ENCODE assay signal across 8 cellular contexts in the genomic region with DNA sequence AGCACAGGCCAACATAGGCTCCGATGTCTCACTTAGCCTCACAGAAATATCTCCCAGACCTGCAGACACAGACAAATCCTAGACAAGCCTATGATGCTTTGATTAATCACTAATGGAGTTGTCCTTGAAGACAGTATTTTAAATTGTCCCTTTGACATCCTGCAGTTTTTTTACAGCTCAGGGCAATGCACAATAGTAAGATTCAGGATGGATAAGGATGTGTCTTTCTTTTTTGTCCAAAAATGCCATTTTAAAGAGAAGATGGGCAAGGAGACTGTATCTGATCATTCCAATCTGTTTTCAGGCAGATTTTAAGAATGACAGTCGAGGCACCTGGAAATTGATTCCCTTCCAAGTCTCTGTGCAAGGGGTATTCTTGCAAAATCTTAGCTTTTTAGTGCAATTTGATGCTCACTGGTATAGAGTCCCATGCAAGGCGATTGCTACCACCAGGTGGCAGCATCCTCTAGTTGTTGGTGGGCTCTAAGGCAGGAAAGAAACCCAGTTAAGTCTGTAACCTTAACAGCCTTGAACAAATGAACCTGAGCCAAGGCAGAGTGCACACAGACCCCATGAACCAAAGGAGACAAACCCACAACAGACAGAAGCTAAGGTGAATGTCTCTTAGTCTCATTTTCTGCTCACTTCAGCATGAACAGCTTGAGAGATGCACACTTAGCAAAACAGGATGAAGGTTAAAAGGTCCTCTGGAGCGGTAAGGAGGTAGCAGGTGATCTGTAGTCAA. TPM values are rescaled to one million over a fixed set of nuclear protein-coding genes. Genes with fewer than 3 reads are reported as not detected.
DNase-seq lines count a peak whose midpoint lies in the region; ATAC-seq and TF ChIP-seq lines count a peak whose summit lies in the region.

No MANE protein-coding gene starts in this region.

- intact Hi-C loops in dorsolateral prefrontal cortex (cut with DNase I), result loop anchor here (1.0 to 5.0 kb wide), 5 partner anchors 39 to 472 kb away; no protein-coding TSS in a partner anchor

- ATAC-seq in HG03139 (IDR thresholded peaks at IDR 0.05; ENCODE audit: unreplicated experiment) (peak; percentile 79), HG03025 (IDR thresholded peaks at IDR 0.05; ENCODE audit: low FRiP score, unreplicated experiment) (no peak)

- peaks cover 0 to 6% (median 0%) of the 10 kb centered on the region in 45 donors for H3K27me3 ChIP-seq in dorsolateral prefrontal cortex

- TF ChIP-seq CTCF in GM12875 (IDR thresholded peaks at IDR 0.05; ENCODE audit: borderline replicate concordance, insufficient read depth, low read depth, low read length) (peak; percentile 80), dorsolateral prefrontal cortex (IDR thresholded peaks at IDR 0.05 in 54 of 56, conservative IDR thresholded peaks at IDR 0.05 in 2 of 56; ENCODE audit: low read depth in 1 of 56, partially characterized antibody in 56 of 56) (peak; percentile 83 to 100 (median 95))

- no peak overlapping the region for H3K27ac ChIP-seq in dorsolateral prefrontal cortex

- no peak overlapping the region for H3K4me3 ChIP-seq in GM12875 (ENCODE audit: low read depth, low read length)
- no peak overlapping the region for H3K4me3 ChIP-seq in dorsolateral prefrontal cortex

- DNase-seq in NCI-H526 (lab: John Stamatoyannopoulos, UW), result peak; percentile 40 to 86
- DNase-seq in activated CD4-positive, alpha-beta T cell treated with anti-CD3 and anti-CD28 coated beads, Interleukin-2, amount 50 U/mL, for 24 hours (ENCODE audit: low read depth in 1 of 2, low spot score in 1 of 2), result peak; percentile 57 to 63
- peak; percentile 74 to 91 (median 84) for DNase-seq in dorsolateral prefrontal cortex
- peak; percentile 75 to 81 for DNase-seq in lung microvascular endothelial cell (ENCODE audit: low read depth in 2 of 2)
- peak; percentile 66 for DNase-seq in stimulated activated CD8-positive, alpha-beta memory T cell treated with anti-CD3 and anti-CD28 coated beads, Interleukin-15, amount 100 ng/mL, for 1 hour (ENCODE audit: low read depth)

RNA-seq across cellular contexts. Expression of gene MINAR1, which starts 51.2 kb away (rescaled TPM):
- total RNA-seq in dorsolateral prefrontal cortex, result 1 to 10 TPM; 1.8 to 7.3 (median 3.6) TPM
- total RNA-seq in lung microvascular endothelial cell, result 0.44 and 0.60 TPM in 2 replicates
